1 cellular context compared by ENCODE assay signal in genomic region chr19:35040826-35041547, GRCh38.
TF ChIP-seq lines count a peak whose summit lies in the region.

No MANE protein-coding gene starts in this region.

TF ChIP-seq in HepG2, 621 proteins besides CTCF, POLR2A, EP300 and RAD21 (continued from another document):
- TF ChIP-seq ZNF646 (CRISPR knock-in tag; IDR thresholded peaks at IDR 0.05) (peak; percentile 78; the same call in 1 of the 2 replicates), NR2F1 (CRISPR knock-in tag; IDR thresholded peaks at IDR 0.05) (peak; percentile 89 to 90), NR2F6 (IDR thresholded peaks at IDR 0.05) (peak; percentile 96), NR2F6 (CRISPR knock-in tag; IDR thresholded peaks at IDR 0.05) (peak; percentile 98), ZNF781 (CRISPR knock-in tag; IDR thresholded peaks at IDR 0.05; ENCODE audit: borderline replicate concordance, not compliant biosample characterization) (no peak), ESRRA (CRISPR knock-in tag; IDR thresholded peaks at IDR 0.05; ENCODE audit: low read depth) (peak; percentile 96), REPIN1 (CRISPR knock-in tag; IDR thresholded peaks at IDR 0.05; ENCODE audit: borderline replicate concordance, low read depth) (peak; percentile 95), CBX2 (IDR thresholded peaks at IDR 0.05; ENCODE audit: low read depth, low read length) (no peak), CBX2 (CRISPR knock-in tag; IDR thresholded peaks at IDR 0.05; ENCODE audit: low read depth) (no peak), ARNT (IDR thresholded peaks at IDR 0.05) (no peak)
